1 cellular context compared by ENCODE assay signal in the genomic region with DNA sequence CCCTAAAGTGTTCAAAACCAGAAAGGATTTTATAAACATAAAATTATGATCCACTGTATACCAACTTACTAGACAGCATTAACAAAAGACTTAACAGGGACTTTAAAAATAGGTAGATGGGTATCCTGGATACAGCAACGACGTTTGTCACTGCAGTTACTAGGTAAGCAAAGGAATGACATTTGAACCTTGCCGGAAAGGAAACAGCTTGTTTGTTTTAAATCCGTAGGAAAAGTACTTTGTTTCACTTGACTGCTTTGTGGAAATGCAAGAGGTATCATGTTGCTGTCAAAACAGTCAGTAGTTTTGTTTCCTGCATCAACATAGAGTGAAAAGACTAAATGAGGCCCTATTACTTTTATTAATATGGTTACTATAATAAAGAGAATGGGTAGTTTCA.
TF ChIP-seq lines count a peak whose summit lies in the region.

No MANE protein-coding gene starts in this region.

TF ChIP-seq in HEK293, 187 proteins besides CTCF, POLR2A, EP300 and RAD21 (continued from another document):
- TF ChIP-seq, protein P1, sequence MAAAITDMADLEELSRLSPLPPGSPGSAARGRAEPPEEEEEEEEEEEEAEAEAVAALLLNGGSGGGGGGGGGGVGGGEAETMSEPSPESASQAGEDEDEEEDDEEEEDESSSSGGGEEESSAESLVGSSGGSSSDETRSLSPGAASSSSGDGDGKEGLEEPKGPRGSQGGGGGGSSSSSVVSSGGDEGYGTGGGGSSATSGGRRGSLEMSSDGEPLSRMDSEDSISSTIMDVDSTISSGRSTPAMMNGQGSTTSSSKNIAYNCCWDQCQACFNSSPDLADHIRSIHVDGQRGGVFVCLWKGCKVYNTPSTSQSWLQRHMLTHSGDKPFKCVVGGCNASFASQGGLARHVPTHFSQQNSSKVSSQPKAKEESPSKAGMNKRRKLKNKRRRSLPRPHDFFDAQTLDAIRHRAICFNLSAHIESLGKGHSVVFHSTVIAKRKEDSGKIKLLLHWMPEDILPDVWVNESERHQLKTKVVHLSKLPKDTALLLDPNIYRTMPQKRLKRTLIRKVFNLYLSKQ (tag by site-specific recombination; IDR thresholded peaks at IDR 0.05; ENCODE audit: borderline replicate concordance) = no peak
- TF ChIP-seq GFI1B (tag by site-specific recombination; IDR thresholded peaks at IDR 0.05) (peak; percentile 84), ZFP41 (tag by site-specific recombination; IDR thresholded peaks at IDR 0.05; ENCODE audit: borderline replicate concordance) (no peak), ZXDB (tag by site-specific recombination; IDR thresholded peaks at IDR 0.05) (no peak), SP3 (tag by site-specific recombination; IDR thresholded peaks at IDR 0.05) (no peak), ZNF629 (tag by site-specific recombination; IDR thresholded peaks at IDR 0.05) (peak; percentile 52), PRDM6 (tag by site-specific recombination; IDR thresholded peaks at IDR 0.05) (peak; percentile 96)
- TF ChIP-seq, protein P2, sequence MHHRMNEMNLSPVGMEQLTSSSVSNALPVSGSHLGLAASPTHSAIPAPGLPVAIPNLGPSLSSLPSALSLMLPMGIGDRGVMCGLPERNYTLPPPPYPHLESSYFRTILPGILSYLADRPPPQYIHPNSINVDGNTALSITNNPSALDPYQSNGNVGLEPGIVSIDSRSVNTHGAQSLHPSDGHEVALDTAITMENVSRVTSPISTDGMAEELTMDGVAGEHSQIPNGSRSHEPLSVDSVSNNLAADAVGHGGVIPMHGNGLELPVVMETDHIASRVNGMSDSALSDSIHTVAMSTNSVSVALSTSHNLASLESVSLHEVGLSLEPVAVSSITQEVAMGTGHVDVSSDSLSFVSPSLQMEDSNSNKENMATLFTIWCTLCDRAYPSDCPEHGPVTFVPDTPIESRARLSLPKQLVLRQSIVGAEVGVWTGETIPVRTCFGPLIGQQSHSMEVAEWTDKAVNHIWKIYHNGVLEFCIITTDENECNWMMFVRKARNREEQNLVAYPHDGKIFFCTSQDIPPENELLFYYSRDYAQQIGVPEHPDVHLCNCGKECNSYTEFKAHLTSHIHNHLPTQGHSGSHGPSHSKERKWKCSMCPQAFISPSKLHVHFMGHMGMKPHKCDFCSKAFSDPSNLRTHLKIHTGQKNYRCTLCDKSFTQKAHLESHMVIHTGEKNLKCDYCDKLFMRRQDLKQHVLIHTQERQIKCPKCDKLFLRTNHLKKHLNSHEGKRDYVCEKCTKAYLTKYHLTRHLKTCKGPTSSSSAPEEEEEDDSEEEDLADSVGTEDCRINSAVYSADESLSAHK (tag by site-specific recombination; IDR thresholded peaks at IDR 0.05) = peak; percentile 50; the same call in 1 of the 2 replicates
- TF ChIP-seq, protein P3, sequence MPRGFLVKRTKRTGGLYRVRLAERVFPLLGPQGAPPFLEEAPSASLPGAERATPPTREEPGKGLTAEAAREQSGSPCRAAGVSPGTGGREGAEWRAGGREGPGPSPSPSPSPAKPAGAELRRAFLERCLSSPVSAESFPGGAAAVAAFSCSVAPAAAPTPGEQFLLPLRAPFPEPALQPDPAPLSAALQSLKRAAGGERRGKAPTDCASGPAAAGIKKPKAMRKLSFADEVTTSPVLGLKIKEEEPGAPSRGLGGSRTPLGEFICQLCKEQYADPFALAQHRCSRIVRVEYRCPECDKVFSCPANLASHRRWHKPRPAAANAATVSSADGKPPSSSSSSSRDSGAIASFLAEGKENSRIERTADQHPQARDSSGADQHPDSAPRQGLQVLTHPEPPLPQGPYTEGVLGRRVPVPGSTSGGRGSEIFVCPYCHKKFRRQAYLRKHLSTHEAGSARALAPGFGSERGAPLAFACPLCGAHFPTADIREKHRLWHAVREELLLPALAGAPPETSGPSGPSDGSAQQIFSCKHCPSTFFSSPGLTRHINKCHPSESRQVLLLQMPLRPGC (tag by site-specific recombination; IDR thresholded peaks at IDR 0.05) = peak; percentile 37; the same call in 1 of the 2 replicates
TF ChIP-seq in HEK293: peak in this region for 18.
